In the genomic region with DNA sequence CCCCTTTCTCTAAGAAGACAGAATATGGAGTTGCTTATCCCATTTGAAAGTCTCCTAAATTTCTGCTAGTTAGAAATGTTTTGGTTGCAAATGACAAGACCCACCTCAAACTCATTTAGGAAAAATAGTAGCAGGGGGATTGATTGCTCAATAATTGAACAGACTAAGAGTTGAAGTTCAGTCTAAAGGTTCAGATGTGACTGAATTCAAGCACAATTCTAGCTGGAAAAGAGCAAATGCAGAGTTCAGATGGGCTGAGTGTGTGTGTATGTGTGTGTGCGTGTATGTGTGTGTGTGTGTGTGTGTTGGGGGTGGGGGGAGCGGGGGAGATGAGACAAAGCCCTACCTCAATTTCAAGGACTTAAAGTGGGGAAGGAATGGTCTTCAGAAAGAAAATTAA, we compare ENCODE assay signal across 2 cellular contexts.
TF ChIP-seq lines count a peak whose summit lies in the region.

No MANE protein-coding gene starts in this region.

TF ChIP-seq in HEK293, 187 proteins besides CTCF, POLR2A, EP300 and RAD21 (continued from another document):
- TF ChIP-seq, protein P1, sequence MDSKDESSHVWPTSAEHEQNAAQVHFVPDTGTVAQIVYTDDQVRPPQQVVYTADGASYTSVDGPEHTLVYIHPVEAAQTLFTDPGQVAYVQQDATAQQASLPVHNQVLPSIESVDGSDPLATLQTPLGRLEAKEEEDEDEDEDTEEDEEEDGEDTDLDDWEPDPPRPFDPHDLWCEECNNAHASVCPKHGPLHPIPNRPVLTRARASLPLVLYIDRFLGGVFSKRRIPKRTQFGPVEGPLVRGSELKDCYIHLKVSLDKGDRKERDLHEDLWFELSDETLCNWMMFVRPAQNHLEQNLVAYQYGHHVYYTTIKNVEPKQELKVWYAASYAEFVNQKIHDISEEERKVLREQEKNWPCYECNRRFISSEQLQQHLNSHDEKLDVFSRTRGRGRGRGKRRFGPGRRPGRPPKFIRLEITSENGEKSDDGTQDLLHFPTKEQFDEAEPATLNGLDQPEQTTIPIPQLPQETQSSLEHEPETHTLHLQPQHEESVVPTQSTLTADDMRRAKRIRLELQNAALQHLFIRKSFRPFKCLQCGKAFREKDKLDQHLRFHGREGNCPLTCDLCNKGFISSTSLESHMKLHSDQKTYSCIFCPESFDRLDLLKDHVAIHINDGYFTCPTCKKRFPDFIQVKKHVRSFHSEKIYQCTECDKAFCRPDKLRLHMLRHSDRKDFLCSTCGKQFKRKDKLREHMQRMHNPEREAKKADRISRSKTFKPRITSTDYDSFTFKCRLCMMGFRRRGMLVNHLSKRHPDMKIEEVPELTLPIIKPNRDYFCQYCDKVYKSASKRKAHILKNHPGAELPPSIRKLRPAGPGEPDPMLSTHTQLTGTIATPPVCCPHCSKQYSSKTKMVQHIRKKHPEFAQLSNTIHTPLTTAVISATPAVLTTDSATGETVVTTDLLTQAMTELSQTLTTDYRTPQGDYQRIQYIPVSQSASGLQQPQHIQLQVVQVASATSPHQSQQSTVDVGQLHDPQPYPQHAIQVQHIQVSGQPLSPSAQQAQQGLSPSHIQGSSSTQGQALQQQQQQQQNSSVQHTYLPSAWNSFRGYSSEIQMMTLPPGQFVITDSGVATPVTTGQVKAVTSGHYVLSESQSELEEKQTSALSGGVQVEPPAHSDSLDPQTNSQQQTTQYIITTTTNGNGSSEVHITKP (tag by site-specific recombination; IDR thresholded peaks at IDR 0.05), result no peak
- TF ChIP-seq SALL2 (tag by site-specific recombination; IDR thresholded peaks at IDR 0.05; ENCODE audit: borderline replicate concordance) (no peak), ZFP37 (tag by site-specific recombination; IDR thresholded peaks at IDR 0.05) (no peak), RBAK (tag by site-specific recombination; IDR thresholded peaks at IDR 0.05) (no peak)
- TF ChIP-seq, protein P2, sequence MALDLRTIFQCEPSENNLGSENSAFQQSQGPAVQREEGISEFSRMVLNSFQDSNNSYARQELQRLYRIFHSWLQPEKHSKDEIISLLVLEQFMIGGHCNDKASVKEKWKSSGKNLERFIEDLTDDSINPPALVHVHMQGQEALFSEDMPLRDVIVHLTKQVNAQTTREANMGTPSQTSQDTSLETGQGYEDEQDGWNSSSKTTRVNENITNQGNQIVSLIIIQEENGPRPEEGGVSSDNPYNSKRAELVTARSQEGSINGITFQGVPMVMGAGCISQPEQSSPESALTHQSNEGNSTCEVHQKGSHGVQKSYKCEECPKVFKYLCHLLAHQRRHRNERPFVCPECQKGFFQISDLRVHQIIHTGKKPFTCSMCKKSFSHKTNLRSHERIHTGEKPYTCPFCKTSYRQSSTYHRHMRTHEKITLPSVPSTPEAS (tag by site-specific recombination; IDR thresholded peaks at IDR 0.05), result peak; percentile 78
- TF ChIP-seq, protein P3, sequence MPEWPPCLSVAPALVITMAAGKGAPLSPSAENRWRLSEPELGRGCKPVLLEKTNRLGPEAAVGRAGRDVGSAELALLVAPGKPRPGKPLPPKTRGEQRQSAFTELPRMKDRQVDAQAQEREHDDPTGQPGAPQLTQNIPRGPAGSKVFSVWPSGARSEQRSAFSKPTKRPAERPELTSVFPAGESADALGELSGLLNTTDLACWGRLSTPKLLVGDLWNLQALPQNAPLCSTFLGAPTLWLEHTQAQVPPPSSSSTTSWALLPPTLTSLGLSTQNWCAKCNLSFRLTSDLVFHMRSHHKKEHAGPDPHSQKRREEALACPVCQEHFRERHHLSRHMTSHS (tag by site-specific recombination; IDR thresholded peaks at IDR 0.05), result no peak
- TF ChIP-seq, protein P4, sequence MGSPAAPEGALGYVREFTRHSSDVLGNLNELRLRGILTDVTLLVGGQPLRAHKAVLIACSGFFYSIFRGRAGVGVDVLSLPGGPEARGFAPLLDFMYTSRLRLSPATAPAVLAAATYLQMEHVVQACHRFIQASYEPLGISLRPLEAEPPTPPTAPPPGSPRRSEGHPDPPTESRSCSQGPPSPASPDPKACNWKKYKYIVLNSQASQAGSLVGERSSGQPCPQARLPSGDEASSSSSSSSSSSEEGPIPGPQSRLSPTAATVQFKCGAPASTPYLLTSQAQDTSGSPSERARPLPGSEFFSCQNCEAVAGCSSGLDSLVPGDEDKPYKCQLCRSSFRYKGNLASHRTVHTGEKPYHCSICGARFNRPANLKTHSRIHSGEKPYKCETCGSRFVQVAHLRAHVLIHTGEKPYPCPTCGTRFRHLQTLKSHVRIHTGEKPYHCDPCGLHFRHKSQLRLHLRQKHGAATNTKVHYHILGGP (tag by site-specific recombination; IDR thresholded peaks at IDR 0.05), result no peak
TF ChIP-seq in HEK293: peak in this region for 1.

TF ChIP-seq in liver, 16 proteins besides CTCF, POLR2A, EP300 and RAD21 (continued from another document):
- TF ChIP-seq, protein P5, sequence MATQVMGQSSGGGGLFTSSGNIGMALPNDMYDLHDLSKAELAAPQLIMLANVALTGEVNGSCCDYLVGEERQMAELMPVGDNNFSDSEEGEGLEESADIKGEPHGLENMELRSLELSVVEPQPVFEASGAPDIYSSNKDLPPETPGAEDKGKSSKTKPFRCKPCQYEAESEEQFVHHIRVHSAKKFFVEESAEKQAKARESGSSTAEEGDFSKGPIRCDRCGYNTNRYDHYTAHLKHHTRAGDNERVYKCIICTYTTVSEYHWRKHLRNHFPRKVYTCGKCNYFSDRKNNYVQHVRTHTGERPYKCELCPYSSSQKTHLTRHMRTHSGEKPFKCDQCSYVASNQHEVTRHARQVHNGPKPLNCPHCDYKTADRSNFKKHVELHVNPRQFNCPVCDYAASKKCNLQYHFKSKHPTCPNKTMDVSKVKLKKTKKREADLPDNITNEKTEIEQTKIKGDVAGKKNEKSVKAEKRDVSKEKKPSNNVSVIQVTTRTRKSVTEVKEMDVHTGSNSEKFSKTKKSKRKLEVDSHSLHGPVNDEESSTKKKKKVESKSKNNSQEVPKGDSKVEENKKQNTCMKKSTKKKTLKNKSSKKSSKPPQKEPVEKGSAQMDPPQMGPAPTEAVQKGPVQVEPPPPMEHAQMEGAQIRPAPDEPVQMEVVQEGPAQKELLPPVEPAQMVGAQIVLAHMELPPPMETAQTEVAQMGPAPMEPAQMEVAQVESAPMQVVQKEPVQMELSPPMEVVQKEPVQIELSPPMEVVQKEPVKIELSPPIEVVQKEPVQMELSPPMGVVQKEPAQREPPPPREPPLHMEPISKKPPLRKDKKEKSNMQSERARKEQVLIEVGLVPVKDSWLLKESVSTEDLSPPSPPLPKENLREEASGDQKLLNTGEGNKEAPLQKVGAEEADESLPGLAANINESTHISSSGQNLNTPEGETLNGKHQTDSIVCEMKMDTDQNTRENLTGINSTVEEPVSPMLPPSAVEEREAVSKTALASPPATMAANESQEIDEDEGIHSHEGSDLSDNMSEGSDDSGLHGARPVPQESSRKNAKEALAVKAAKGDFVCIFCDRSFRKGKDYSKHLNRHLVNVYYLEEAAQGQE (IDR thresholded peaks at IDR 0.05), result no peak
- TF ChIP-seq YY1 (IDR thresholded peaks at IDR 0.05), result no peak
- TF ChIP-seq, protein P6, sequence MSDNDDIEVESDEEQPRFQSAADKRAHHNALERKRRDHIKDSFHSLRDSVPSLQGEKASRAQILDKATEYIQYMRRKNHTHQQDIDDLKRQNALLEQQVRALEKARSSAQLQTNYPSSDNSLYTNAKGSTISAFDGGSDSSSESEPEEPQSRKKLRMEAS (IDR thresholded peaks at IDR 0.05), result no peak
- no peak for TF ChIP-seq FOXA2 (IDR thresholded peaks at IDR 0.05)
- TF ChIP-seq, protein P7, sequence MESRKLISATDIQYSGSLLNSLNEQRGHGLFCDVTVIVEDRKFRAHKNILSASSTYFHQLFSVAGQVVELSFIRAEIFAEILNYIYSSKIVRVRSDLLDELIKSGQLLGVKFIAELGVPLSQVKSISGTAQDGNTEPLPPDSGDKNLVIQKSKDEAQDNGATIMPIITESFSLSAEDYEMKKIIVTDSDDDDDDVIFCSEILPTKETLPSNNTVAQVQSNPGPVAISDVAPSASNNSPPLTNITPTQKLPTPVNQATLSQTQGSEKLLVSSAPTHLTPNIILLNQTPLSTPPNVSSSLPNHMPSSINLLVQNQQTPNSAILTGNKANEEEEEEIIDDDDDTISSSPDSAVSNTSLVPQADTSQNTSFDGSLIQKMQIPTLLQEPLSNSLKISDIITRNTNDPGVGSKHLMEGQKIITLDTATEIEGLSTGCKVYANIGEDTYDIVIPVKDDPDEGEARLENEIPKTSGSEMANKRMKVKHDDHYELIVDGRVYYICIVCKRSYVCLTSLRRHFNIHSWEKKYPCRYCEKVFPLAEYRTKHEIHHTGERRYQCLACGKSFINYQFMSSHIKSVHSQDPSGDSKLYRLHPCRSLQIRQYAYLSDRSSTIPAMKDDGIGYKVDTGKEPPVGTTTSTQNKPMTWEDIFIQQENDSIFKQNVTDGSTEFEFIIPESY (IDR thresholded peaks at IDR 0.05), result no peak
